In the genomic region with DNA sequence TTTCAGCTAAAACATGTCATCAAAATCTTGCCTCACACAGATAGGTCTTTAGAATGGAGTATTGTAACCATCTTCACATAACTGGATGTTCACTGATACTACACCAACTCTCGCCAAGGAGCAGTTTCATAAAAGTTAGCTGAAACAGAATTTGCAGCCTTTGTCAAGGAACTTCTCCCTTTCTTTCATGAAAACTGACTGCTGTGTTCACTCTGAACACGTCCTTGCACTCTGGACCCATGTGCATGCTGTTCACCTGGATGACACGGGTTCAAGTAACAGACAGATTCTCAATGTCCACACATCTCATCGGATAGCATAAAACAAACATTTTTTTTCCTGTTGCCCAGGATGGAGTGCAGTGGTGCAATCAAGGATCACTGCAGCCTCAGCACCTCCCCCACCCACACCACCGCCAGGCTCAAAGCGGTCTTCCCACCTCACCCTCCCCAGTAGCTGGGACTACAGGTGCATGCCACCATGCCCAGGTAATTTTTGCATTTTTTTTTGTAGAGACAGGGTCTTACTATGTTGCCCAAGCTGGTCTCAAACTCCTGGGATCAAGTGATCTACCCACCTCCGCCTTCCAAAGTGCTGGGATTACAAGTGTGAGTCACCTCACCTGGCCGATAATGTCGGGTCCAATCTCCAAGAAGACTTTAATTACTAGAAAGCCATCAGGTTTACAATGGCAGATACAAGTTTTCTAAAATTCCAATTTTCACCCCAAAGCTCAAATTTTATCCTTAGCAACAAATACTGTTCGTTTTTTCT, we compare ENCODE assay signal across 15 cellular contexts. TPM values are rescaled to one million over a fixed set of nuclear protein-coding genes. Genes with fewer than 3 reads are reported as not detected.
DNase-seq lines count a peak whose midpoint lies in the region; ATAC-seq and TF ChIP-seq lines count a peak whose summit lies in the region.
"Had no signal": no experiment of that assay in that cellular context is flagged by ENCODE, and none has a peak within 500 bp of the region (broad histone marks: within the 10 kb centered on the region; RNA-seq: fewer than 3 reads in every experiment).

No MANE protein-coding gene starts in this region.

- ATAC-seq in right lobe of liver (peak; percentile 64 to 83 (median 76)), GM21717 (IDR thresholded peaks at IDR 0.05; ENCODE audit: unreplicated experiment) (no peak), HG02981 (IDR thresholded peaks at IDR 0.05; ENCODE audit: unreplicated experiment) (no peak), body of pancreas (no peak)
- ATAC-seq: psoas muscle had no signal

- H4K20me1 ChIP-seq in mammary epithelial cell (ENCODE audit: insufficient read depth, low read length), result peaks cover 47% of the 10 kb centered on the region

- H3K4me2 ChIP-seq in mammary epithelial cell (ENCODE audit: insufficient read depth, low read depth, low read length), result no peak overlapping the region

- TF ChIP-seq CTCF in MCF 10A (IDR thresholded peaks at IDR 0.05; ENCODE audit: unreplicated experiment) (no peak), mammary epithelial cell (conservative IDR thresholded peaks at IDR 0.05 in 1 of 2, IDR thresholded peaks at IDR 0.05 in 1 of 2; ENCODE audit: extremely low read depth in 1 of 2, insufficient read depth in 1 of 2, low read depth in 1 of 2, low read length in 2 of 2) (no peak), right lobe of liver (IDR thresholded peaks at IDR 0.05) (no peak), body of pancreas (IDR thresholded peaks at IDR 0.05) (no peak)

- H3K79me2 ChIP-seq in mammary epithelial cell (ENCODE audit: insufficient read depth, low read length), result peaks cover 97% of the 10 kb centered on the region

- POLR2A ChIA-PET in MCF 10A (lab: Yijun Ruan, JAX), result interaction anchor here (0.6 to 3.5 kb wide), 8 partner anchors 9 to 292 kb away, joined by 3 to 26 read pairs (median 5); a partner anchor contains a TSS

- H3K9me3 ChIP-seq in mammary epithelial cell (replicated peaks; ENCODE audit: insufficient read depth, low read length) (no peaks in the 10 kb centered on the region), right lobe of liver (no peaks in the 10 kb centered on the region), body of pancreas (no peaks in the 10 kb centered on the region)
- H3K9me3 ChIP-seq: BE2C, psoas muscle had no signal

- dilution Hi-C loops in mammary epithelial cell (cut with HindIII; ENCODE audit: low sequenced_read_pairs), result no loop called here

- intact Hi-C loops in MCF 10A (cut with micrococcal nuclease), result no loop called here
- intact Hi-C loops in mammary epithelial cell (cut with micrococcal nuclease), result no loop called here
- intact Hi-C loops in right lobe of liver (cut with DNase I), result no loop called here
- intact Hi-C loops in body of pancreas (cut with DNase I), result no loop called here

- no peaks in the 10 kb centered on the region for H3K27me3 Mint-ChIP-seq in MCF 10A (ENCODE audit: insufficient read depth, unreplicated experiment)
- no peaks in the 10 kb centered on the region for H3K27me3 Mint-ChIP-seq in activated naive CD8-positive, alpha-beta T cell

- H3K4me1 Mint-ChIP-seq in MCF 10A (ENCODE audit: insufficient read depth, unreplicated experiment), result peaks cover 41% of the 10 kb centered on the region
- peaks cover 85% of the 10 kb centered on the region for H3K4me1 Mint-ChIP-seq in activated naive CD8-positive, alpha-beta T cell (ENCODE audit: low read depth)

- CTCF ChIA-PET in MCF 10A (lab: Yijun Ruan, JAX) (interaction anchor here (0.7 to 3.7 kb wide), 9 partner anchors 9 to 55 kb away, joined by 3 to 29 read pairs (median 4); no protein-coding TSS in a partner anchor), mammary epithelial cell (lab: Charles Lee; ENCODE audit: low non-redundant PET) (interaction anchor here (0.6 kb wide), 1 partner anchor 204 kb away, joined by 4 read pairs; no protein-coding TSS in a partner anchor)

- H3K36me3 ChIP-seq in mammary epithelial cell (ENCODE audit: insufficient read depth, low read length) (no peaks in the 10 kb centered on the region), right lobe of liver (peaks cover 0 to 13% (median 5%) of the 10 kb centered on the region in 4 donors), body of pancreas (replicated peaks in 1 of 2; ENCODE audit: insufficient read depth in 1 of 2, low read depth in 2 of 2) (peaks cover 0 to 1% of the 10 kb centered on the region in 2 donors)

- H3K9me3 Mint-ChIP-seq in MCF 10A (ENCODE audit: unreplicated experiment), result no peaks in the 10 kb centered on the region
- H3K9me3 Mint-ChIP-seq in activated naive CD8-positive, alpha-beta T cell (ENCODE audit: low read depth), result no peaks in the 10 kb centered on the region

- no peak for TF ChIP-seq POLR2A in right lobe of liver (IDR thresholded peaks at IDR 0.05)
- no peak for TF ChIP-seq POLR2A in body of pancreas (IDR thresholded peaks at IDR 0.05)

- H3K27me3 ChIP-seq in mammary epithelial cell (ENCODE audit: insufficient read depth, low read length) (no peaks in the 10 kb centered on the region), right lobe of liver (no peaks in the 10 kb centered on the region), body of pancreas (no peaks in the 10 kb centered on the region)
- H3K27me3 ChIP-seq: BE2C had no signal

- H3K36me3 Mint-ChIP-seq in MCF 10A (ENCODE audit: insufficient read depth, unreplicated experiment), result peaks cover 34% of the 10 kb centered on the region
- H3K36me3 Mint-ChIP-seq in activated naive CD8-positive, alpha-beta T cell, result no peaks in the 10 kb centered on the region

- in situ Hi-C loops in mammary epithelial cell (cut with MboI; ENCODE audit: low sequenced_read_pairs in 2 of 2), result no loop called here

- 73% methylated on average over 8 of the region's 10 CpGs for WGBS in mammary epithelial cell (ENCODE audit: low coverage, missing lambda C conversion rate)
- WGBS in right lobe of liver (ENCODE audit: insufficient coverage, low coverage, low lambda C conversion rate, missing lambda C conversion rate), result 37% methylated on average over 10 of the region's 10 CpGs
- 65 to 71% methylated on average over 10 of the region's 10 CpGs for WGBS in body of pancreas, 2 donors

- H3K4me1 ChIP-seq in mammary epithelial cell (ENCODE audit: insufficient read depth, low read length) (peaks cover 27% of the 10 kb centered on the region), right lobe of liver (peaks cover 0 to 71% (median 36%) of the 10 kb centered on the region in 4 donors), body of pancreas (peaks cover 82% of the 10 kb centered on the region)

- BruUV-seq in MCF 10A (replicated peaks; lab: Mats Ljungman, UMichigan), result no TSS peak
- no TSS peak for BruUV-seq in mammary epithelial cell (replicated peaks; lab: Mats Ljungman, UMichigan)

- DNase-seq in MCF 10A (ENCODE audit: unreplicated experiment), result peak; percentile 21
- DNase-seq in mammary epithelial cell, result no peak
- DNase-seq in right lobe of liver, result peak in 1 of 3 donors; percentile 62
- no peak for DNase-seq in SHP77 (lab: John Stamatoyannopoulos, UW)
- DNase-seq in body of pancreas, result no peak
- DNase-seq: activated CD4-positive, CD25-positive, alpha-beta regulatory T cell; activated gamma-delta T cell treated with Interleukin-2 at 50 U/mL for 16 hours; BE2C; NCI-H1694 treated with DMSO at 0.1 percent for 48 hours; psoas muscle; SIG-M5 had no signal

- H3K27ac ChIP-seq in mammary epithelial cell (ENCODE audit: insufficient read depth, low read depth, low read length) (no peak overlapping the region), right lobe of liver (peak overlapping the region in 2 of 3 donors; percentile 36 to 50), body of pancreas (no peak overlapping the region)
- H3K27ac ChIP-seq: psoas muscle had no signal

- no peak overlapping the region for H3K4me3 ChIP-seq in mammary epithelial cell (replicated peaks in 1 of 3; ENCODE audit: insufficient read depth in 1 of 3, low read depth in 2 of 3, low read length in 3 of 3)
- H3K4me3 ChIP-seq in right lobe of liver, result no peak overlapping the region
- H3K4me3 ChIP-seq in body of pancreas, result no peak overlapping the region
- H3K4me3 ChIP-seq: lung, psoas muscle had no signal

- no peak overlapping the region for H3K4me3 Mint-ChIP-seq in MCF 10A (ENCODE audit: unreplicated experiment)
- peak overlapping the region; percentile 83 for H3K4me3 Mint-ChIP-seq in activated naive CD8-positive, alpha-beta T cell

- H3K27ac Mint-ChIP-seq in MCF 10A (ENCODE audit: low read depth, unreplicated experiment), result no peak overlapping the region
- peak overlapping the region; percentile 89 for H3K27ac Mint-ChIP-seq in activated naive CD8-positive, alpha-beta T cell

- H3K9ac ChIP-seq in mammary epithelial cell (ENCODE audit: insufficient read depth, low read length), result no peak overlapping the region

- no peak overlapping the region for H2AFZ ChIP-seq in mammary epithelial cell (ENCODE audit: low read depth, low read length)

RNA-seq across cellular contexts. Expression of a gene that starts 9.4 kb away (rescaled TPM):
- 36.8 and 40.7 TPM in 2 replicates for total RNA-seq in MCF 10A (2022)
- total RNA-seq in mammary epithelial cell, result 10 to 100 TPM; 38.7 to 53.2 TPM
- polyA plus RNA-seq in mammary epithelial cell, result 13.6 TPM
- polyA minus RNA-seq in mammary epithelial cell, result 31.4 TPM
- 10 to 100 TPM; 18.3 to 28.1 (median 21.1) TPM for total RNA-seq in right lobe of liver
- total RNA-seq in body of pancreas, result 10 to 100 TPM; 38.4 to 51.7 TPM

RNA-seq across cellular contexts. Expression of a gene that starts 21.1 kb away (rescaled TPM):
- total RNA-seq in MCF 10A (2022) (31.6 and 36.4 TPM in 2 replicates), mammary epithelial cell (10 to 100 TPM; 34.5 to 43.2 TPM), right lobe of liver (10 to 100 TPM; 12.6 to 18.9 (median 15.1) TPM), body of pancreas (10 to 100 TPM; 26.2 to 29.7 TPM)
- 29.7 TPM for polyA plus RNA-seq in mammary epithelial cell
- polyA minus RNA-seq in mammary epithelial cell, result 47.5 TPM

RNA-seq across cellular contexts. Expression of a gene that starts 35.6 kb away (rescaled TPM):
- total RNA-seq in MCF 10A (2022), result 0.07 TPM in 1 of 2 replicates, not detected in the other
- under 1 TPM; 0.33 to 0.67 TPM for total RNA-seq in mammary epithelial cell
- polyA plus RNA-seq in mammary epithelial cell, result 0.09 TPM
- not detected for polyA minus RNA-seq in mammary epithelial cell
- 10 to 100 TPM; 29.8 to 99.4 (median 54.1) TPM for total RNA-seq in right lobe of liver
- 1 to 10 TPM in 1 of 2 donors, under 1 TPM in 1; 0.78 to 4.9 TPM for total RNA-seq in body of pancreas

RNA-seq across cellular contexts. Expression of a gene that starts 55.3 kb away (rescaled TPM):
- 10.8 and 12.8 TPM in 2 replicates for total RNA-seq in MCF 10A (2022)
- 10 to 100 TPM in 1 of 2 donors, 1 to 10 TPM in 1; 8.1 to 11.7 TPM for total RNA-seq in mammary epithelial cell
- 6.5 TPM for polyA plus RNA-seq in mammary epithelial cell
- 1.9 TPM for polyA minus RNA-seq in mammary epithelial cell
- 1 to 10 TPM; 2.9 to 5.1 (median 3.9) TPM for total RNA-seq in right lobe of liver
- total RNA-seq in body of pancreas, result 1 to 10 TPM; 2.0 to 7.5 TPM

Comparison
In these comparisons a context has a peak if more than half of its experiments do, and no peak if none do; other contexts are left out.
1. H3K27ac ChIP-seq: peak in right lobe of liver (2 of 3); none in mammary epithelial cell (single experiment) and body of pancreas (0 of 4).
2. ATAC-seq: peak in right lobe of liver (4 of 4); none in GM21717 (single experiment), HG02981 (single experiment) and body of pancreas (single experiment).
3. RNA of a gene that starts 35.6 kb away (total RNA-seq): 29.8 to 99.4 TPM in right lobe of liver; 0.78 to 4.9 TPM in body of pancreas, 0.33 to 0.67 TPM in mammary epithelial cell and 0.07 TPM in MCF 10A; every median in the first group is over 4 times any median in the second.